In the genomic region with DNA sequence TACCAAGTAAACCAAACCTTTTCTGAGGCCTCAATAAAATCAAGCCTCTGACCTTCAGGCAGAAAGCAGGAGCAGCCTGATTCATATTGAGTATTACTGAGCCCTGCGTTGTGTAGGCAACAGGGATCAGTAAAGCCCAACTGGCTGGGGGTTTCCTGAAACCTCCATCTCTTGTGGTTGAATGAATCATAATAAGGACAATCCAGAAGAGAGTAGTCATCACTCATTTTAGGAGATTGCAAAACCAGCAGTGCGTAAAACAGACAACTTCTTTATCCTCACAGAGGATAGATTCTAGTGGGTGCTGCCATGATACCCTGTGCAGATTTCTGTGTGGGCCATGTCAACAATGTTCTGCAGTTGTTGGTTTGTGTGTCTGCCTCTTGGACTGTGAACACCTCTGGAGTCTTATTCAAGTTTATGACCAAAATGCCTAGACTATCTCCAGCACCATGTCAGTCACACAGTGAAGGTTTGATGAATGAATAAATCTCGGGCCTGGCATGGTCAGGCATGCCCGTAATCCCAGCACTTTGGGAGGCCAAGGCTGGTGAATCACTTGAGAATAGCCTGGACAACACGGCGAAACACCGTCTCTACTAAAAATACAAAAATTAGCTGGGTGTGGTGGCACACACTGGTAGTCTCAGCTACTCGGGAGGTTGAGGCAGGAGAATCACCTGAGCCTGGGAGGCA, we compare ENCODE assay signal across 8 cellular contexts. TPM values are rescaled to one million over a fixed set of nuclear protein-coding genes. Genes with fewer than 3 reads are reported as not detected.
DNase-seq lines count a peak whose midpoint lies in the region; ATAC-seq and TF ChIP-seq lines count a peak whose summit lies in the region.

No MANE protein-coding gene starts in this region.

- H3K9me3 Mint-ChIP-seq in activated naive CD8-positive, alpha-beta T cell treated with anti-CD3 and anti-CD28 coated beads for 36 hours = no peaks in the 10 kb centered on the region
- H3K9me3 Mint-ChIP-seq in naive thymus-derived CD4-positive, alpha-beta T cell = peaks cover 0 to 2% (median 0%) of the 10 kb centered on the region in 11 donors
- no peaks in the 10 kb centered on the region for H3K9me3 Mint-ChIP-seq in CD8-positive, alpha-beta T cell

- H3K9me3 ChIP-seq in naive thymus-derived CD4-positive, alpha-beta T cell (ENCODE audit: control insufficient read depth in 2 of 3, low read length in 3 of 3) = no peaks in the 10 kb centered on the region
- no peaks in the 10 kb centered on the region for H3K9me3 ChIP-seq in MM.1S (replicated peaks; ENCODE audit: insufficient read depth, low read length)
- H3K9me3 ChIP-seq in CD8-positive, alpha-beta T cell (ENCODE audit: low read length) = no peaks in the 10 kb centered on the region

- H3K4me2 ChIP-seq in MM.1S (ENCODE audit: low read depth, low read length) = no peak overlapping the region

- ATAC-seq in GM19395 (IDR thresholded peaks at IDR 0.05; ENCODE audit: unreplicated experiment) = peak; percentile 74
- ATAC-seq in HG03520 (IDR thresholded peaks at IDR 0.05; ENCODE audit: unreplicated experiment) = peak; percentile 79
- ATAC-seq in naive thymus-derived CD4-positive, alpha-beta T cell = peak; percentile 62
- ATAC-seq in CD8-positive, alpha-beta T cell = no peak

- H4K20me1 ChIP-seq in MM.1S (ENCODE audit: insufficient read depth, low read length) = no peaks in the 10 kb centered on the region

- no peak overlapping the region for H3K9ac ChIP-seq in MM.1S (ENCODE audit: low read length)

- no peaks in the 10 kb centered on the region for H3K4me1 Mint-ChIP-seq in activated naive CD8-positive, alpha-beta T cell treated with anti-CD3 and anti-CD28 coated beads for 36 hours
- H3K4me1 Mint-ChIP-seq in naive thymus-derived CD4-positive, alpha-beta T cell = peaks cover 0 to 15% (median 0%) of the 10 kb centered on the region in 7 donors
- H3K4me1 Mint-ChIP-seq in CD8-positive, alpha-beta T cell (ENCODE audit: low read depth) = no peaks in the 10 kb centered on the region

- H3K27ac ChIP-seq in naive thymus-derived CD4-positive, alpha-beta T cell (ENCODE audit: low read depth, low read length) = no peak overlapping the region
- H3K27ac ChIP-seq in MM.1S (ENCODE audit: low read length) = no peak overlapping the region
- no peak overlapping the region for H3K27ac ChIP-seq in CD8-positive, alpha-beta T cell (ENCODE audit: low read depth, low read length)

- no peak overlapping the region for H3K27ac Mint-ChIP-seq in activated naive CD8-positive, alpha-beta T cell treated with anti-CD3 and anti-CD28 coated beads for 36 hours
- H3K27ac Mint-ChIP-seq in naive thymus-derived CD4-positive, alpha-beta T cell = peak overlapping the region in 1 of 9 donors; percentile 75
- no peak overlapping the region for H3K27ac Mint-ChIP-seq in CD8-positive, alpha-beta T cell

- POLR2A ChIA-PET in naive thymus-derived CD4-positive, alpha-beta T cell (lab: Charles Lee) = no interaction called here
- POLR2A ChIA-PET in CD8-positive, alpha-beta T cell (lab: Charles Lee) = no interaction called here

- H3K27me3 Mint-ChIP-seq in activated naive CD8-positive, alpha-beta T cell treated with anti-CD3 and anti-CD28 coated beads for 36 hours = peaks cover 6% of the 10 kb centered on the region
- H3K27me3 Mint-ChIP-seq in naive thymus-derived CD4-positive, alpha-beta T cell = peaks cover 0 to 3% (median 0%) of the 10 kb centered on the region in 5 donors
- H3K27me3 Mint-ChIP-seq in CD8-positive, alpha-beta T cell (ENCODE audit: low read depth) = no peaks in the 10 kb centered on the region

- H3K4me3 Mint-ChIP-seq in activated naive CD8-positive, alpha-beta T cell treated with anti-CD3 and anti-CD28 coated beads for 36 hours = no peak overlapping the region
- no peak overlapping the region for H3K4me3 Mint-ChIP-seq in naive thymus-derived CD4-positive, alpha-beta T cell
- no peak overlapping the region for H3K4me3 Mint-ChIP-seq in CD8-positive, alpha-beta T cell

- H3K9me2 ChIP-seq in MM.1S (replicated peaks; ENCODE audit: insufficient read depth, low read length) = no peaks in the 10 kb centered on the region

- no peak overlapping the region for H3K4me3 ChIP-seq in naive thymus-derived CD4-positive, alpha-beta T cell (ENCODE audit: low read length)
- no peak overlapping the region for H3K4me3 ChIP-seq in MM.1S (ENCODE audit: low read length)
- H3K4me3 ChIP-seq in CD8-positive, alpha-beta T cell (ENCODE audit: low read depth, low read length) = no peak overlapping the region

- no peak for TF ChIP-seq CTCF in MM.1S (IDR thresholded peaks at IDR 0.05; ENCODE audit: low read length)
- no peak for TF ChIP-seq CTCF in CD8-positive, alpha-beta T cell (IDR thresholded peaks at IDR 0.05)

- DNase-seq in AG20443 (ENCODE audit: low spot score) = peak; percentile 89
- DNase-seq in activated naive CD8-positive, alpha-beta T cell treated with anti-CD3 and anti-CD28 coated beads for 36 hours = peak; percentile 5
- DNase-seq in naive thymus-derived CD4-positive, alpha-beta T cell = peak in 1 of 9 donors; percentile 24
- DNase-seq in MM.1S = no peak
- no peak for DNase-seq in NCI-H146 (lab: John Stamatoyannopoulos, UW)
- no peak for DNase-seq in CD8-positive, alpha-beta T cell

- intact Hi-C loops in naive thymus-derived CD4-positive, alpha-beta T cell (cut with micrococcal nuclease) = loop anchor here in 1 of 2 donors (2.0 kb wide), 1 partner anchor 30 kb away; no protein-coding TSS in a partner anchor
- intact Hi-C loops in CD8-positive, alpha-beta T cell (cut with DNase I, micrococcal nuclease) = no loop called here

- H3K36me3 Mint-ChIP-seq in activated naive CD8-positive, alpha-beta T cell treated with anti-CD3 and anti-CD28 coated beads for 36 hours = no peaks in the 10 kb centered on the region
- H3K36me3 Mint-ChIP-seq in naive thymus-derived CD4-positive, alpha-beta T cell = peaks cover 0 to 4% (median 0%) of the 10 kb centered on the region in 5 donors
- H3K36me3 Mint-ChIP-seq in CD8-positive, alpha-beta T cell = no peaks in the 10 kb centered on the region

- no peak overlapping the region for H2AFZ ChIP-seq in MM.1S (ENCODE audit: low read length)

- H3K4me1 ChIP-seq in naive thymus-derived CD4-positive, alpha-beta T cell (ENCODE audit: control insufficient read depth in 2 of 2, insufficient read depth in 2 of 2, low read length in 2 of 2) = no peaks in the 10 kb centered on the region
- no peaks in the 10 kb centered on the region for H3K4me1 ChIP-seq in MM.1S (ENCODE audit: low read length)
- H3K4me1 ChIP-seq in CD8-positive, alpha-beta T cell (ENCODE audit: insufficient read depth, low read length) = no peaks in the 10 kb centered on the region

- no peaks in the 10 kb centered on the region for H3K27me3 ChIP-seq in naive thymus-derived CD4-positive, alpha-beta T cell (ENCODE audit: control insufficient read depth in 2 of 2, insufficient read depth in 2 of 2, low read length in 2 of 2)
- H3K27me3 ChIP-seq in MM.1S (replicated peaks; ENCODE audit: insufficient read depth, low read length) = no peaks in the 10 kb centered on the region
- no peaks in the 10 kb centered on the region for H3K27me3 ChIP-seq in CD8-positive, alpha-beta T cell (ENCODE audit: insufficient read depth, low read length)

- H3F3A ChIP-seq in MM.1S (ENCODE audit: insufficient read depth, low read length) = no peaks in the 10 kb centered on the region

- no peaks in the 10 kb centered on the region for H3K36me3 ChIP-seq in naive thymus-derived CD4-positive, alpha-beta T cell (ENCODE audit: control insufficient read depth in 2 of 3, insufficient read depth in 3 of 3, low read length in 3 of 3)
- H3K36me3 ChIP-seq in MM.1S (replicated peaks; ENCODE audit: insufficient read depth, low read length) = no peaks in the 10 kb centered on the region
- no peaks in the 10 kb centered on the region for H3K36me3 ChIP-seq in CD8-positive, alpha-beta T cell (ENCODE audit: insufficient read depth, low read length)

- CTCF ChIA-PET in naive thymus-derived CD4-positive, alpha-beta T cell (lab: Charles Lee) = no interaction called here
- CTCF ChIA-PET in CD8-positive, alpha-beta T cell (lab: Charles Lee) = no interaction called here

- no peaks in the 10 kb centered on the region for H3K79me2 ChIP-seq in MM.1S (ENCODE audit: low read length)

RNA-seq across cellular contexts. Expression of gene RAB27B, which starts 51.8 kb away (rescaled TPM):
- not detected for total RNA-seq in activated naive CD8-positive, alpha-beta T cell treated with anti-CD3 and anti-CD28 coated beads for 36 hours
- 1 to 10 TPM; 1.3 to 6.4 (median 1.6) TPM for total RNA-seq in naive thymus-derived CD4-positive, alpha-beta T cell
- 1 to 10 TPM in 1 of 2 donors, under 1 TPM in 1; 0.77 to 1.3 TPM for polyA plus RNA-seq in naive thymus-derived CD4-positive, alpha-beta T cell
- total RNA-seq in CD8-positive, alpha-beta T cell = 1 to 10 TPM in 1 of 2 experiments, under 1 TPM in 1; 0.08 to 1.2 TPM

Comparison
In these comparisons a context has a peak if more than half of its experiments do, and no peak if none do; other contexts are left out.
1. DNase-seq: peak in AG20443 (single experiment) and activated naive CD8-positive, alpha-beta T cell treated with anti-CD3 and anti-CD28 coated beads for 36 hours (single experiment); none in MM.1S (single experiment), NCI-H146 (single experiment) and CD8-positive, alpha-beta T cell (0 of 7).